ENCODE assay signal across 22 cellular contexts in genomic region chr6:42969431-42969830, GRCh38. TPM values are rescaled to one million over a fixed set of nuclear protein-coding genes. Genes with fewer than 3 reads are reported as not detected.
"Had no signal": no experiment of that assay in that cellular context is flagged by ENCODE, and none has a peak within 500 bp of the region (broad histone marks: within the 10 kb centered on the region; RNA-seq: fewer than 3 reads in every experiment).

No MANE protein-coding gene starts in this region.

- H3K27ac ChIP-seq: epithelial cell of prostate, esophagus muscularis mucosa, gastrocnemius medialis, heart right ventricle, neutrophil, right atrium auricular region, stomach, thoracic aorta, transverse colon had no signal

- H3K4me3 ChIP-seq: esophagus muscularis mucosa, gastrocnemius medialis, heart right ventricle, mucosa of descending colon, right atrium auricular region, stomach, thoracic aorta, transverse colon had no signal

- H3K27me3 ChIP-seq: esophagus muscularis mucosa, gastrocnemius medialis, heart right ventricle, neutrophil, right atrium auricular region, stomach, transverse colon had no signal

- FAIRE-seq: islet of Langerhans, small intestine had no signal

- DNase-seq: effector memory CD8-positive, alpha-beta T cell; gastrocnemius medialis; heart right ventricle; hypothalamus; kidney glomerular epithelial cell; mammary epithelial cell; mucosa of descending colon; naive thymus-derived CD8-positive, alpha-beta T cell; small intestine; stimulated activated CD4-positive, alpha-beta T cell treated with anti-CD3 and anti-CD28 coated beads, Interleukin-12 subunit alpha, Interleukin-12 subunit beta, amount 100 ng/mL, for 4 hours; stimulated activated naive CD4-positive, alpha-beta T cell; stomach; substantia nigra; transverse colon had no signal

- ATAC-seq: effector memory CD8-positive, alpha-beta T cell; gastrocnemius medialis; heart right ventricle; mucosa of descending colon; naive thymus-derived CD8-positive, alpha-beta T cell had no signal

- H3K9me3 ChIP-seq: esophagus muscularis mucosa, gastrocnemius medialis, heart right ventricle, mucosa of descending colon, neutrophil, right atrium auricular region, stomach, thoracic aorta, transverse colon had no signal

- H3K4me1 ChIP-seq: gastrocnemius medialis had no signal

RNA-seq across cellular contexts. Expression of gene GNMT, which starts 8.9 kb away (rescaled TPM):
- total RNA-seq: fibroblast of villous mesenchyme, posterior vena cava had no signal
